In the genomic region with DNA sequence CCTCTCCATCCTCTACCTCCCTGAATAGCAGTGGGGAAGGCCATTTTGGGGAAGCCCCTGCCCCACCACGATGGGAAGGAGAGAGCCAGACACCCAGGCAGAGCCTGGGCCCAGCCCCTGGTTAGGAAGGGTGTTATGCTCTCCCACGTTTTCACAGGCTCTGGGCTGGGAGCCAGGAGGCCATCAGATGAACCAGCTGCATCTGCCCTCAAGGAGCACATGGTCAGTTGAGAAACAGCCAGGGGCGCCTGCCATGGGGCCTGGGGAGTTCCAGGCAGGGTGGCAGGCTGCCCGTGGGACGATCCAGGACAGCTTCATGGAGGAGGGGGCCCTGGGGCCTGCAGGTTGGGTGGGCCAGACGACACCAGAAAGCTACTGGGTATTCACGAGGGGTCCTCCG, we compare ENCODE assay signal across 14 cellular contexts. TPM values are rescaled to one million over a fixed set of nuclear protein-coding genes. Genes with fewer than 3 reads are reported as not detected.
DNase-seq lines count a peak whose midpoint lies in the region; ATAC-seq lines count a peak whose summit lies in the region.
"Had no signal": no experiment of that assay in that cellular context is flagged by ENCODE, and none has a peak within 500 bp of the region (broad histone marks: within the 10 kb centered on the region; RNA-seq: fewer than 3 reads in every experiment).

No MANE protein-coding gene starts in this region.

- no peaks in the 10 kb centered on the region for H3K27me3 Mint-ChIP-seq in activated naive CD8-positive, alpha-beta T cell treated with anti-CD3 and anti-CD28 coated beads, Interleukin-2, amount 10 ng/mL, durations not matched to agents 7 days and 5 days
- H3K27me3 Mint-ChIP-seq in activated naive CD8-positive, alpha-beta T cell treated with anti-CD3 and anti-CD28 coated beads for 36 hours, result no peaks in the 10 kb centered on the region

- no peak overlapping the region for H3K27ac Mint-ChIP-seq in activated naive CD8-positive, alpha-beta T cell treated with anti-CD3 and anti-CD28 coated beads, Interleukin-2, amount 10 ng/mL, durations not matched to agents 7 days and 5 days
- H3K27ac Mint-ChIP-seq in activated naive CD8-positive, alpha-beta T cell treated with anti-CD3 and anti-CD28 coated beads for 36 hours, result no peak overlapping the region

- WGBS in aorta, 2 donors, result 84 to 86% methylated on average over 8 of the region's 8 CpGs

- ATAC-seq in activated naive CD8-positive, alpha-beta T cell treated with anti-CD3 and anti-CD28 coated beads, Interleukin-2, amount 10 ng/mL, durations not matched to agents 7 days and 5 days (ENCODE audit: low read depth), result no peak
- no peak for ATAC-seq in aorta (ENCODE audit: low FRiP score)
- ATAC-seq in HG03139 (IDR thresholded peaks at IDR 0.05; ENCODE audit: unreplicated experiment), result no peak
- ATAC-seq in GM18873 (IDR thresholded peaks at IDR 0.05; ENCODE audit: low FRiP score, unreplicated experiment), result no peak

- intact Hi-C loops in aorta (cut with DNase I), result no loop called here

- H3K36me3 Mint-ChIP-seq in activated naive CD8-positive, alpha-beta T cell treated with anti-CD3 and anti-CD28 coated beads, Interleukin-2, amount 10 ng/mL, durations not matched to agents 7 days and 5 days, result no peaks in the 10 kb centered on the region
- H3K36me3 Mint-ChIP-seq in activated naive CD8-positive, alpha-beta T cell treated with anti-CD3 and anti-CD28 coated beads for 36 hours, result no peaks in the 10 kb centered on the region

- POLR2A ChIA-PET in activated naive CD8-positive, alpha-beta T cell treated with anti-CD3 and anti-CD28 coated beads, Interleukin-2, amount 10 ng/mL, durations not matched to agents 7 days and 5 days (lab: Charles Lee), result no interaction called here

- no peaks in the 10 kb centered on the region for H3K27me3 ChIP-seq in aorta (ENCODE audit: control insufficient read depth in 1 of 2, insufficient read depth in 2 of 2, low read length in 1 of 2)
- H3K27me3 ChIP-seq: hepatocyte, SJSA1 had no signal

- no peaks in the 10 kb centered on the region for H3K9me3 ChIP-seq in aorta (ENCODE audit: control insufficient read depth, low read length)
- H3K9me3 ChIP-seq: SJSA1 had no signal

- no peaks in the 10 kb centered on the region for H3K9me3 Mint-ChIP-seq in activated naive CD8-positive, alpha-beta T cell treated with anti-CD3 and anti-CD28 coated beads, Interleukin-2, amount 10 ng/mL, durations not matched to agents 7 days and 5 days
- H3K9me3 Mint-ChIP-seq in activated naive CD8-positive, alpha-beta T cell treated with anti-CD3 and anti-CD28 coated beads for 36 hours, result no peaks in the 10 kb centered on the region

- no peaks in the 10 kb centered on the region for H3K36me3 ChIP-seq in aorta (ENCODE audit: control insufficient read depth in 1 of 2, insufficient read depth in 2 of 2, low read length in 1 of 2)
- H3K36me3 ChIP-seq: SJSA1 had no signal

- H3K4me3 Mint-ChIP-seq in activated naive CD8-positive, alpha-beta T cell treated with anti-CD3 and anti-CD28 coated beads, Interleukin-2, amount 10 ng/mL, durations not matched to agents 7 days and 5 days, result no peak overlapping the region
- no peak overlapping the region for H3K4me3 Mint-ChIP-seq in activated naive CD8-positive, alpha-beta T cell treated with anti-CD3 and anti-CD28 coated beads for 36 hours

- DNase-seq in activated naive CD8-positive, alpha-beta T cell treated with anti-CD3 and anti-CD28 coated beads, Interleukin-2, amount 10 ng/mL, durations not matched to agents 7 days and 5 days, result peak; percentile 15
- no peak for DNase-seq in activated naive CD8-positive, alpha-beta T cell treated with anti-CD3 and anti-CD28 coated beads for 36 hours
- DNase-seq in caudate nucleus (lab: John Stamatoyannopoulos, UW) (no peak), hepatic stellate cell (ENCODE audit: low spot score) (peak; percentile 57), aorta (peak; percentile 37 to 73), nucleus accumbens (lab: John Stamatoyannopoulos, UW) (no peak)
- DNase-seq: amygdala, NCI-H1417, NCI-H774, occipital lobe had no signal

- H3K4me1 ChIP-seq in aorta (ENCODE audit: control insufficient read depth in 1 of 2, insufficient read depth in 2 of 2, low read length in 2 of 2), result no peaks in the 10 kb centered on the region
- H3K4me1 ChIP-seq: SJSA1 had no signal

- H3K4me3 ChIP-seq in aorta (ENCODE audit: low read length in 2 of 2), result no peak overlapping the region
- H3K4me3 ChIP-seq: hepatocyte, SJSA1 had no signal

- H3K27ac ChIP-seq in caudate nucleus (ENCODE audit: low read depth, low read length), result peak overlapping the region; percentile 21
- no peak overlapping the region for H3K27ac ChIP-seq in aorta (ENCODE audit: low read depth in 1 of 2, low read length in 2 of 2)
- H3K27ac ChIP-seq: hepatocyte, SJSA1 had no signal

- no peaks in the 10 kb centered on the region for H3K4me1 Mint-ChIP-seq in activated naive CD8-positive, alpha-beta T cell treated with anti-CD3 and anti-CD28 coated beads, Interleukin-2, amount 10 ng/mL, durations not matched to agents 7 days and 5 days
- H3K4me1 Mint-ChIP-seq in activated naive CD8-positive, alpha-beta T cell treated with anti-CD3 and anti-CD28 coated beads for 36 hours, result peaks cover 6% of the 10 kb centered on the region

RNA-seq across cellular contexts. Expression of a gene that starts 47.5 kb away (rescaled TPM):
- total RNA-seq in activated naive CD8-positive, alpha-beta T cell treated with anti-CD3 and anti-CD28 coated beads, Interleukin-2, amount 10 ng/mL, durations not matched to agents 7 days and 5 days, result under 1 TPM in 1 of 2 experiments, not detected in 1; 0.11 TPM
- total RNA-seq in activated naive CD8-positive, alpha-beta T cell treated with anti-CD3 and anti-CD28 coated beads for 36 hours, result under 1 TPM; 0.62 to 0.97 TPM
- total RNA-seq in aorta, result 1 to 10 TPM; 2.4 to 4.4 TPM
- polyA plus RNA-seq in aorta, result 10 to 100 TPM in 1 of 2 donors, not detected in 1; 12.8 TPM
- total RNA-seq: SJSA1 had no signal

Comparison
In these comparisons a context has a peak if more than half of its experiments do, and no peak if none do; other contexts are left out.
1. DNase-seq: peak in activated naive CD8-positive, alpha-beta T cell treated with anti-CD3 and anti-CD28 coated beads, Interleukin-2, amount 10 ng/mL, durations not matched to agents 7 days and 5 days (single experiment), hepatic stellate cell (single experiment) and aorta (2 of 2); none in activated naive CD8-positive, alpha-beta T cell treated with anti-CD3 and anti-CD28 coated beads for 36 hours (single experiment), caudate nucleus (0 of 61) and nucleus accumbens (0 of 56).